Comparison of ENCODE assay signal across 17 cellular contexts in the genomic region with DNA sequence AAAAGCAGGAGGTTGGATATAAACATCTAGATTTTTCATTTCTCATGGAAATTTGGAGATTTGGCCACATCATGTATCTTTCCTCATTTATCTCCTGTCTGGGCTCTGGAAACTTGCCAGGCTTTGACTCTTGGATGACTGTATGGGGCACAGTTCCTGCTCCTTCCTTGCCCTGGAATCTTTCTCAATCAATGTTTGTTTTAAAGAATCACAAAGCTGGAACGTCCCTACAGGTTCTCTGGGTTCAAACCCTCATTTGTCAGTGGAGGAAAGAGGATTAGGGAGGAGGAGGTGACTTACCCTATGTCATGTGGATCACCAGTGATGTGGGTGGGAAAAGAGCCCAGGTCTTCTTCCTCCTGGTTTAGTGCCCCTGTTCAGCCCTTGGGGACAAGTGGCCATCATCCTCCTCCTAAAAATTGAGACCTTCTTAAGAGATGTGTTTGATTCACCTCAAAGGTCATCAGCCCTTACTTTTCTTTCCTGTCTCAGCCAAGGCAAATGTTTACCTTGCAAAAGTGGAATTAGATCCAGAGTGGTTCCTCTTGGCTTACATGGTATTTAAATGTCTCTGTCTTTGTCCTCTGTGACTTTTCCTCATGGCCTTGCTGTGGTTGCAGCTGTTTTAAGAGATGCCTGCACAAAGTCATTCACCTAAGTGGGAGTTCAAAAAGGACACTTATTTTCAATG. TPM values are rescaled to one million over a fixed set of nuclear protein-coding genes. Genes with fewer than 3 reads are reported as not detected.
A peak's percentile ranks its signal among the peaks of the same experiment; 100 is the strongest.
DNase-seq lines count a peak whose midpoint lies in the region; ATAC-seq and TF ChIP-seq lines count a peak whose summit lies in the region.
"Had no signal": no experiment of that assay in that cellular context is flagged by ENCODE, and none has a peak within 500 bp of the region (broad histone marks: within the 10 kb centered on the region; RNA-seq: fewer than 3 reads in every experiment).

No MANE protein-coding gene starts in this region.

- H3K4me1 ChIP-seq in liver (ENCODE audit: control insufficient read depth in 4 of 4, insufficient read depth in 4 of 4, low read length in 3 of 4), result peaks cover 1 to 32% (median 18%) of the 10 kb centered on the region in 4 donors
- H3K4me1 ChIP-seq: SJSA1 had no signal

- no peak overlapping the region for H3K9ac ChIP-seq in liver (ENCODE audit: low read depth in 1 of 2, low read length in 2 of 2)

- peak in 1 of 2 donors; percentile 15 for TF ChIP-seq RAD21 in liver (IDR thresholded peaks at IDR 0.05)

- H3K27me3 ChIP-seq in liver (ENCODE audit: control insufficient read depth in 4 of 4, insufficient read depth in 4 of 4, low read length in 3 of 4) (no peaks in the 10 kb centered on the region), H7 (ENCODE audit: control insufficient read depth, insufficient read depth, low read length) (no peaks in the 10 kb centered on the region)
- H3K27me3 ChIP-seq: SJSA1 had no signal

- TF ChIP-seq CTCF in cardiac fibroblast (IDR thresholded peaks at IDR 0.05; ENCODE audit: low read depth, low read length) (no peak), liver (IDR thresholded peaks at IDR 0.05; ENCODE audit: low read depth, low read length, missing input control) (no peak)

- no peak for ATAC-seq in GM19328 (IDR thresholded peaks at IDR 0.05; ENCODE audit: unreplicated experiment)
- ATAC-seq: effector memory CD8-positive, alpha-beta T cell; left ventricle myocardium superior; naive thymus-derived CD8-positive, alpha-beta T cell; stimulated activated memory B cell treated with anti-CD40 and anti-IgM and Interleukin-4, amounts not matched to agents 10 μg/mL and 1 μg/mL and 100 μg/mL, for 72 hours had no signal

- H3K36me3 ChIP-seq in liver (ENCODE audit: control insufficient read depth in 4 of 4, insufficient read depth in 3 of 4, low read depth in 1 of 4, low read length in 3 of 4), result no peaks in the 10 kb centered on the region
- no peaks in the 10 kb centered on the region for H3K36me3 ChIP-seq in H7 (replicated peaks; ENCODE audit: control insufficient read depth, insufficient read depth, low read length)
- H3K36me3 ChIP-seq: SJSA1 had no signal

- 8% methylated on average over 1 of the region's 1 CpG for WGBS in liver

- peak; percentile 54 for DNase-seq in Daoy (ENCODE audit: low read depth)
- peak; percentile 15 for DNase-seq in LoVo (ENCODE audit: low spot score)
- DNase-seq in cardiac fibroblast (ENCODE audit: low read depth in 2 of 2), result peak; percentile 35 to 54
- no peak for DNase-seq in HuH-7.5 (ENCODE audit: low spot score)
- no peak for DNase-seq in NCI-H345 (lab: John Stamatoyannopoulos, UW)
- DNase-seq in H7, result no peak
- DNase-seq: activated naive CD4-positive, alpha-beta T cell treated with Interleukin-2 at 50 U/mL for 16 hours; effector memory CD8-positive, alpha-beta T cell; left ventricle myocardium superior; naive thymus-derived CD8-positive, alpha-beta T cell; NCI-H1092 treated with DMSO at 0.1 percent for 48 hours; NCI-H526 treated with DMSO at 0.1 percent for 48 hours; stimulated activated CD4-positive, alpha-beta T cell treated with anti-CD3 and anti-CD28 coated beads, Interleukin-4, amount 100 ng/mL, for 4 hours had no signal

- H3K27ac ChIP-seq in liver (ENCODE audit: low read depth in 1 of 2, low read length in 2 of 2), result peak overlapping the region; percentile 9 to 49
- H3K27ac ChIP-seq: SJSA1 had no signal

- no peak overlapping the region for H3K4me3 ChIP-seq in cardiac fibroblast (replicated peaks in 1 of 2; ENCODE audit: low read depth in 2 of 2, low read length in 2 of 2)
- H3K4me3 ChIP-seq in liver (ENCODE audit: low read depth in 1 of 3, low read length in 3 of 3), result no peak overlapping the region
- no peak overlapping the region for H3K4me3 ChIP-seq in H7 (ENCODE audit: insufficient read depth, low read depth, low read length)
- H3K4me3 ChIP-seq: SJSA1 had no signal

- no peaks in the 10 kb centered on the region for H3K9me3 ChIP-seq in liver (ENCODE audit: control insufficient read depth in 4 of 4, low read length in 3 of 4)
- H3K9me3 ChIP-seq: SJSA1 had no signal

TF ChIP-seq in liver, 16 proteins besides CTCF, POLR2A, EP300 and RAD21:
- TF ChIP-seq, protein P1, sequence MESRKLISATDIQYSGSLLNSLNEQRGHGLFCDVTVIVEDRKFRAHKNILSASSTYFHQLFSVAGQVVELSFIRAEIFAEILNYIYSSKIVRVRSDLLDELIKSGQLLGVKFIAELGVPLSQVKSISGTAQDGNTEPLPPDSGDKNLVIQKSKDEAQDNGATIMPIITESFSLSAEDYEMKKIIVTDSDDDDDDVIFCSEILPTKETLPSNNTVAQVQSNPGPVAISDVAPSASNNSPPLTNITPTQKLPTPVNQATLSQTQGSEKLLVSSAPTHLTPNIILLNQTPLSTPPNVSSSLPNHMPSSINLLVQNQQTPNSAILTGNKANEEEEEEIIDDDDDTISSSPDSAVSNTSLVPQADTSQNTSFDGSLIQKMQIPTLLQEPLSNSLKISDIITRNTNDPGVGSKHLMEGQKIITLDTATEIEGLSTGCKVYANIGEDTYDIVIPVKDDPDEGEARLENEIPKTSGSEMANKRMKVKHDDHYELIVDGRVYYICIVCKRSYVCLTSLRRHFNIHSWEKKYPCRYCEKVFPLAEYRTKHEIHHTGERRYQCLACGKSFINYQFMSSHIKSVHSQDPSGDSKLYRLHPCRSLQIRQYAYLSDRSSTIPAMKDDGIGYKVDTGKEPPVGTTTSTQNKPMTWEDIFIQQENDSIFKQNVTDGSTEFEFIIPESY (IDR thresholded peaks at IDR 0.05), result no peak
- TF ChIP-seq NR2F2 (IDR thresholded peaks at IDR 0.05), result no peak
- TF ChIP-seq, protein P2, sequence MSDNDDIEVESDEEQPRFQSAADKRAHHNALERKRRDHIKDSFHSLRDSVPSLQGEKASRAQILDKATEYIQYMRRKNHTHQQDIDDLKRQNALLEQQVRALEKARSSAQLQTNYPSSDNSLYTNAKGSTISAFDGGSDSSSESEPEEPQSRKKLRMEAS (IDR thresholded peaks at IDR 0.05), result peak; percentile 31
- TF ChIP-seq GABPA (IDR thresholded peaks at IDR 0.05 in 1 of 2, conservative IDR thresholded peaks at IDR 0.05 in 1 of 2), result no peak
- TF ChIP-seq JUND (IDR thresholded peaks at IDR 0.05), result peak in 1 of 2 donors; percentile 69
- TF ChIP-seq FOXA1 (IDR thresholded peaks at IDR 0.05), result peak; percentile 20
- TF ChIP-seq TAF1 (conservative IDR thresholded peaks at IDR 0.05), result no peak
- TF ChIP-seq HNF4A (conservative IDR thresholded peaks at IDR 0.05), result peak; percentile 58 to 70
- TF ChIP-seq, protein P3, sequence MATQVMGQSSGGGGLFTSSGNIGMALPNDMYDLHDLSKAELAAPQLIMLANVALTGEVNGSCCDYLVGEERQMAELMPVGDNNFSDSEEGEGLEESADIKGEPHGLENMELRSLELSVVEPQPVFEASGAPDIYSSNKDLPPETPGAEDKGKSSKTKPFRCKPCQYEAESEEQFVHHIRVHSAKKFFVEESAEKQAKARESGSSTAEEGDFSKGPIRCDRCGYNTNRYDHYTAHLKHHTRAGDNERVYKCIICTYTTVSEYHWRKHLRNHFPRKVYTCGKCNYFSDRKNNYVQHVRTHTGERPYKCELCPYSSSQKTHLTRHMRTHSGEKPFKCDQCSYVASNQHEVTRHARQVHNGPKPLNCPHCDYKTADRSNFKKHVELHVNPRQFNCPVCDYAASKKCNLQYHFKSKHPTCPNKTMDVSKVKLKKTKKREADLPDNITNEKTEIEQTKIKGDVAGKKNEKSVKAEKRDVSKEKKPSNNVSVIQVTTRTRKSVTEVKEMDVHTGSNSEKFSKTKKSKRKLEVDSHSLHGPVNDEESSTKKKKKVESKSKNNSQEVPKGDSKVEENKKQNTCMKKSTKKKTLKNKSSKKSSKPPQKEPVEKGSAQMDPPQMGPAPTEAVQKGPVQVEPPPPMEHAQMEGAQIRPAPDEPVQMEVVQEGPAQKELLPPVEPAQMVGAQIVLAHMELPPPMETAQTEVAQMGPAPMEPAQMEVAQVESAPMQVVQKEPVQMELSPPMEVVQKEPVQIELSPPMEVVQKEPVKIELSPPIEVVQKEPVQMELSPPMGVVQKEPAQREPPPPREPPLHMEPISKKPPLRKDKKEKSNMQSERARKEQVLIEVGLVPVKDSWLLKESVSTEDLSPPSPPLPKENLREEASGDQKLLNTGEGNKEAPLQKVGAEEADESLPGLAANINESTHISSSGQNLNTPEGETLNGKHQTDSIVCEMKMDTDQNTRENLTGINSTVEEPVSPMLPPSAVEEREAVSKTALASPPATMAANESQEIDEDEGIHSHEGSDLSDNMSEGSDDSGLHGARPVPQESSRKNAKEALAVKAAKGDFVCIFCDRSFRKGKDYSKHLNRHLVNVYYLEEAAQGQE (IDR thresholded peaks at IDR 0.05), result no peak
- peak; percentile 75 for TF ChIP-seq SP1 (IDR thresholded peaks at IDR 0.05)
- peak; percentile 80 to 84 for TF ChIP-seq RXRA (IDR thresholded peaks at IDR 0.05)
- TF ChIP-seq EGR1 (IDR thresholded peaks at IDR 0.05; ENCODE audit: low read depth in 2 of 2), result no peak
- no peak for TF ChIP-seq YY1 (IDR thresholded peaks at IDR 0.05)
- peak; percentile 43 for TF ChIP-seq FOXA2 (IDR thresholded peaks at IDR 0.05)
- TF ChIP-seq HNF4G (IDR thresholded peaks at IDR 0.05), result no peak

RNA-seq across cellular contexts. Expression of a gene that starts 38.8 kb away (rescaled TPM):
- total RNA-seq in Daoy (2014; rRNA removed; shearing (Covaris generic)), result 12.6 and 13.2 TPM in 2 replicates
- total RNA-seq in liver, result 10 to 100 TPM; 18.2 to 38.9 TPM
- 10 to 100 TPM in 1 of 2 donors, 1 to 10 TPM in 1; 9.3 to 12.0 TPM for polyA plus RNA-seq in liver
- total RNA-seq in H7 (2014; rRNA removed; shearing (Covaris generic)), result 15.2 and 21.1 TPM in 2 replicates

Comparison
In these comparisons a context has a peak if more than half of its experiments do, and no peak if none do; other contexts are left out.
1. DNase-seq: peak in Daoy (single experiment), LoVo (single experiment) and cardiac fibroblast (2 of 2); none in HuH-7.5 (single experiment), NCI-H345 (single experiment) and H7 (single experiment).